In genomic region chr1:24325587-24326449, GRCh38 we compare ENCODE assay signal across 22 cellular contexts. TPM values are rescaled to one million over a fixed set of nuclear protein-coding genes. Genes with fewer than 3 reads are reported as not detected.
DNase-seq lines count a peak whose midpoint lies in the region; ATAC-seq and TF ChIP-seq lines count a peak whose summit lies in the region.
"Had no signal": no experiment of that assay in that cellular context is flagged by ENCODE, and none has a peak within 500 bp of the region (broad histone marks: within the 10 kb centered on the region; RNA-seq: fewer than 3 reads in every experiment).

No MANE protein-coding gene starts in this region.

- H2AFZ ChIP-seq in HCT116 (ENCODE audit: low read depth, low read length, poor library complexity, severe bottlenecking): no peak overlapping the region

- CTCF ChIA-PET in HCT116 (lab: Charles Lee): no interaction called here

- H3K27ac ChIP-seq in HCT116 (ENCODE audit: low read depth, low read length): no peak overlapping the region
- peak overlapping the region in 12 of 21 experiments; percentile 20 to 73 (median 56) for H3K27ac ChIP-seq in skin epidermis
- H3K27ac ChIP-seq: HL-60, KMS-11, Peyer's patch had no signal

- H3K27ac Mint-ChIP-seq in natural killer cell: no peak overlapping the region
- H3K27ac Mint-ChIP-seq: H9 had no signal

- H3K27me3 Mint-ChIP-seq in natural killer cell (ENCODE audit: low read depth in 2 of 2): peaks cover 39% of the 10 kb centered on the region in 2 donors

- H3K4me2 ChIP-seq in HCT116 (ENCODE audit: low read length): peak overlapping the region; percentile 16; the same call in 1 of the 2 replicates
- H3K4me2 ChIP-seq: KMS-11 had no signal

- peaks cover 21 to 61% of the 10 kb centered on the region in 2 experiments for H3K4me1 ChIP-seq in HCT116 (ENCODE audit: control insufficient read depth in 1 of 2, insufficient read depth in 2 of 2, low read length in 2 of 2)
- H3K4me1 ChIP-seq: BE2C had no signal

- 0 out of 6 replicates have a peak, but pooled peaks of 1 of the 3 experiments have one; percentile 18 for TF ChIP-seq CTCF in HCT116 (IDR thresholded peaks at IDR 0.05 in 2 of 3, conservative IDR thresholded peaks at IDR 0.05 in 1 of 3; ENCODE audit: borderline replicate concordance in 1 of 3, insufficient read depth in 1 of 3, low read depth in 2 of 3, low read length in 2 of 3)
- TF ChIP-seq CTCF in epithelial cell of esophagus (IDR thresholded peaks at IDR 0.05; ENCODE audit: insufficient read depth, low read depth, low read length, missing control alignments): no peak
- no peak for TF ChIP-seq CTCF in natural killer cell (IDR thresholded peaks at IDR 0.05)

- no TSS peak for BruUV-seq in HCT116 (replicated peaks; lab: Mats Ljungman, UMichigan)

- DNase-seq in HCT116 (ENCODE audit: low read depth, low spot score): no peak
- peak; percentile 75 for DNase-seq in HT-29 (ENCODE audit: low spot score)
- DNase-seq in epithelial cell of esophagus (ENCODE audit: low read depth): peak; percentile 60
- no peak for DNase-seq in GF-D8 (lab: John Stamatoyannopoulos, UW)
- DNase-seq in natural killer cell: no peak
- DNase-seq: BE2C, DMS53, GDM1, H9, MV-4-11, NCI-H1694, NCI-H2081, NCI-H446, NCI-H526, Peyer's patch had no signal

- no peak for TF ChIP-seq POLR2A in HCT116 (IDR thresholded peaks at IDR 0.05; ENCODE audit: borderline replicate concordance, extremely low read depth, insufficient read depth, insufficient read length)

- H3K9ac ChIP-seq in HCT116 (ENCODE audit: low read length): no peak overlapping the region
- H3K9ac ChIP-seq: KMS-11 had no signal

- no peaks in the 10 kb centered on the region for H3K36me3 Mint-ChIP-seq in natural killer cell

- no peaks in the 10 kb centered on the region for H3K9me3 ChIP-seq in HCT116 (ENCODE audit: control insufficient read depth in 1 of 2, insufficient read depth in 1 of 2, low read depth in 1 of 2, low read length in 2 of 2)
- H3K9me3 ChIP-seq: BE2C, Peyer's patch had no signal

- no peaks in the 10 kb centered on the region for H3K9me2 ChIP-seq in HCT116 (ENCODE audit: insufficient read depth)

- H3K4me1 Mint-ChIP-seq in natural killer cell: peaks cover 16 to 18% of the 10 kb centered on the region in 2 donors

- peaks cover 77% of the 10 kb centered on the region; the same call in 1 of the 2 replicates for H3K27me3 ChIP-seq in HCT116 (ENCODE audit: insufficient read depth, low read length)
- H3K27me3 ChIP-seq: Peyer's patch had no signal

- H3K36me3 ChIP-seq in HCT116 (ENCODE audit: control insufficient read depth in 1 of 2, insufficient read depth in 2 of 2, low read length in 2 of 2): no peaks in the 10 kb centered on the region
- H3K36me3 ChIP-seq: BE2C, Peyer's patch had no signal

- H3K79me2 ChIP-seq in HCT116 (ENCODE audit: insufficient read depth, low read length): no peaks in the 10 kb centered on the region

- H3K4me3 Mint-ChIP-seq in natural killer cell: no peak overlapping the region
- H3K4me3 Mint-ChIP-seq: H9 had no signal

- ATAC-seq in HCT116: no peak
- no peak for ATAC-seq in GM18873 (IDR thresholded peaks at IDR 0.05; ENCODE audit: low FRiP score, unreplicated experiment)
- ATAC-seq in natural killer cell: no peak
- ATAC-seq: SK-N-SH treated with all-trans-retinoic acid at 6 μM for 48 hours had no signal

- RAD21 ChIA-PET in HCT116 (lab: Charles Lee; ENCODE audit: low non-redundant PET in 1 of 2, low total read pairs in 2 of 2, uncharacterized antibody in 2 of 2, unreplicated experiment in 2 of 2): interaction anchor here in 1 of 2 experiments (0.6 kb wide), 1 partner anchor 39 kb away, joined by 4 read pairs; no protein-coding TSS in a partner anchor

- intact Hi-C loops in HCT116 (cut with micrococcal nuclease): no loop called here
- intact Hi-C loops in natural killer cell (cut with micrococcal nuclease): no loop called here

- H3K4me3 ChIP-seq in HCT116 (replicated peaks in 1 of 2; ENCODE audit: low read depth in 1 of 2, low read length in 2 of 2) (no peak overlapping the region), epithelial cell of esophagus (ENCODE audit: low read length) (no peak overlapping the region), skin epidermis (no peak overlapping the region)
- H3K4me3 ChIP-seq: Peyer's patch had no signal

- H4K20me1 ChIP-seq in HCT116 (ENCODE audit: insufficient read depth): no peaks in the 10 kb centered on the region

- no peaks in the 10 kb centered on the region for H3K9me3 Mint-ChIP-seq in natural killer cell
- H3K9me3 Mint-ChIP-seq: H9 had no signal

- peak; percentile 41; the same call in 1 of the 2 replicates for TF ChIP-seq RAD21 in HCT116 (IDR thresholded peaks at IDR 0.05; ENCODE audit: low read depth)

- POLR2A ChIA-PET in HCT116 (lab: Charles Lee): no interaction called here

TF ChIP-seq in HCT116, 20 proteins besides CTCF, POLR2A, EP300 and RAD21:
- no peak for TF ChIP-seq ELF1 (IDR thresholded peaks at IDR 0.05; ENCODE audit: borderline replicate concordance, low read depth)
- peak; percentile 93 for TF ChIP-seq TCF7L2 (IDR thresholded peaks at IDR 0.05; ENCODE audit: borderline replicate concordance, extremely low read depth, insufficient read depth, insufficient read length)
- no peak for TF ChIP-seq YY1 (IDR thresholded peaks at IDR 0.05; ENCODE audit: extremely low read depth, insufficient replicate concordance, low read depth, low read length)
- TF ChIP-seq CBX3 (IDR thresholded peaks at IDR 0.05; ENCODE audit: low read depth): no peak
- no peak for TF ChIP-seq POLR2AphosphoS5 (IDR thresholded peaks at IDR 0.05; ENCODE audit: low read depth, low read length)
- no peak for TF ChIP-seq SP1 (IDR thresholded peaks at IDR 0.05; ENCODE audit: low read depth)
- TF ChIP-seq FOSL1 (IDR thresholded peaks at IDR 0.05; ENCODE audit: low read depth): no peak
- no peak for TF ChIP-seq JUND (IDR thresholded peaks at IDR 0.05)

RNA-seq across cellular contexts. Expression of gene GRHL3, which starts 6.7 kb away (rescaled TPM):
- total RNA-seq in HCT116 (2021; ENCODE audit: unreplicated experiment): 1.0 TPM
- polyA plus RNA-seq in HCT116 (2012): 1.9 and 2.2 TPM in 2 replicates
- 5.5 and 9.0 TPM in 2 replicates for total RNA-seq in HT-29 (2014; rRNA removed; shearing (Covaris generic))
- total RNA-seq in natural killer cell: not detected
- total RNA-seq: A673, M059J had no signal

Comparison
In these comparisons a context has a peak if more than half of its experiments do, and no peak if none do; other contexts are left out.
1. DNase-seq: peak in HT-29 (single experiment) and epithelial cell of esophagus (single experiment); none in HCT116 (single experiment), GF-D8 (single experiment) and natural killer cell (single experiment).